Comparison of ENCODE assay signal across 25 cellular contexts in the genomic region with DNA sequence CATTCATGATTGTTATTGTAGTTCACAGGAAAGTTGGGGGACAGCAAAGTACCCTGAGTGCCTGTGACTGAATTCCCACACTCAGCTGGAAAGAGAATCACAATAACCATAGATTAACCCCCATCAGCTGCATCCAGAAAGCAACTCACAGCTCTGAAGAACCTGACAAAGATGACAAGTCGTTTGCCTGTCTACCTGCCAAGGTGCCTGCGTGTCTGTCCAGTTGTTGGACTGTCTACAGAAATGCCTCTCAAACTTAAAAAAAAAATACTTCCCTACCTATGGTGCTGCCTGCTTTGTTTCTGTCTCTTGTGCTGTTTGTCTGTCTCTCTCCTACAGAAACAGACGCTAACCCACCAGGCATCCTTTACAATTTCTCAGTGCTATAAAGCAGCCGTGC.
"Had no signal": no experiment of that assay in that cellular context is flagged by ENCODE, and none has a peak within 500 bp of the region (broad histone marks: within the 10 kb centered on the region; RNA-seq: fewer than 3 reads in every experiment).

No MANE protein-coding gene starts in this region.

- FAIRE-seq: kidney had no signal

- H3K9me3 ChIP-seq: left lung, lower lobe of right lung, right atrium auricular region, right lobe of liver, tibial nerve, upper lobe of left lung, vagina had no signal

- DNase-seq: kidney; left colon; left lung; lower lobe of right lung; mammary epithelial cell; mesenchymal stem cell; naive B cell; natural killer cell; nephron progenitor cell; right lobe of liver; stimulated activated CD4-positive, alpha-beta T cell treated with anti-CD3 and anti-CD28 coated beads, Interleukin-1b, Interleukin-23, amount 100 ng/mL, for 48 hours; stimulated activated CD4-positive, alpha-beta T cell treated with anti-CD3 and anti-CD28 coated beads, Interleukin-2, amount 100 ng/mL, for 48 hours; stimulated activated CD4-positive, alpha-beta T cell treated with anti-CD3 and anti-CD28 coated beads, Interleukin-4, amount 100 ng/mL, for 4 hours; stimulated activated CD8-positive, alpha-beta memory T cell treated with anti-CD3 and anti-CD28 coated beads, Interleukin-4, amount 100 ng/mL, for 48 hours; stimulated activated naive CD4-positive, alpha-beta T cell treated with Interleukin-2 at 50 U/mL for 16 hours; stimulated activated naive CD8-positive, alpha-beta T cell treated with anti-CD3 and anti-CD28 coated beads, Interleukin-15, amount 100 ng/mL, for 72 hours; substantia nigra; upper lobe of left lung had no signal

- H3K36me3 ChIP-seq: left lung, lower lobe of right lung, right atrium auricular region, right lobe of liver, tibial nerve, upper lobe of left lung, vagina had no signal

- H3K4me3 ChIP-seq: left lung, lower lobe of right lung, right atrium auricular region, right lobe of liver, smooth muscle cell, tibial nerve, upper lobe of left lung, vagina had no signal

- H3K4me1 Mint-ChIP-seq: naive B cell; natural killer cell; nephron progenitor cell; stimulated activated memory B cell treated with anti-CD40 and anti-IgM and Interleukin-4, amounts not matched to agents 10 μg/mL and 1 μg/mL and 100 μg/mL, for 72 hours; stimulated activated naive CD8-positive, alpha-beta T cell treated with anti-CD3 and anti-CD28 coated beads, Interleukin-15, amount 100 ng/mL, for 72 hours had no signal

- H3K27ac Mint-ChIP-seq: naive B cell; natural killer cell; nephron progenitor cell; progenitor cell of endocrine pancreas; stimulated activated memory B cell treated with anti-CD40 and anti-IgM and Interleukin-4, amounts not matched to agents 10 μg/mL and 1 μg/mL and 100 μg/mL, for 72 hours; stimulated activated naive CD8-positive, alpha-beta T cell treated with anti-CD3 and anti-CD28 coated beads, Interleukin-15, amount 100 ng/mL, for 72 hours had no signal

- H3K27ac ChIP-seq: left lung, lower lobe of right lung, parathyroid adenoma, right atrium auricular region, right lobe of liver, tibial nerve, upper lobe of left lung, vagina had no signal

- H3K36me3 Mint-ChIP-seq: naive B cell; natural killer cell; stimulated activated memory B cell treated with anti-CD40 and anti-IgM and Interleukin-4, amounts not matched to agents 10 μg/mL and 1 μg/mL and 100 μg/mL, for 72 hours had no signal

- H3K79me2 ChIP-seq: parathyroid adenoma had no signal

- H3K9me3 Mint-ChIP-seq: naive B cell; natural killer cell; nephron progenitor cell; stimulated activated memory B cell treated with anti-CD40 and anti-IgM and Interleukin-4, amounts not matched to agents 10 μg/mL and 1 μg/mL and 100 μg/mL, for 72 hours; stimulated activated naive CD8-positive, alpha-beta T cell treated with anti-CD3 and anti-CD28 coated beads, Interleukin-15, amount 100 ng/mL, for 72 hours had no signal

- H3K4me1 ChIP-seq: left lung, lower lobe of right lung, parathyroid adenoma, right atrium auricular region, right lobe of liver, tibial nerve, upper lobe of left lung, vagina had no signal

- H3K4me2 ChIP-seq: smooth muscle cell had no signal

- H3K4me3 Mint-ChIP-seq: naive B cell; natural killer cell; nephron progenitor cell; stimulated activated memory B cell treated with anti-CD40 and anti-IgM and Interleukin-4, amounts not matched to agents 10 μg/mL and 1 μg/mL and 100 μg/mL, for 72 hours; stimulated activated naive CD8-positive, alpha-beta T cell treated with anti-CD3 and anti-CD28 coated beads, Interleukin-15, amount 100 ng/mL, for 72 hours had no signal

- H3K9ac ChIP-seq: parathyroid adenoma had no signal

- H3K27me3 ChIP-seq: right atrium auricular region, right lobe of liver, upper lobe of left lung, vagina had no signal

- H2AFZ ChIP-seq: parathyroid adenoma had no signal
